ENCODE assay signal across 10 cellular contexts in genomic region chr16:592518-593306, GRCh38. TPM values are rescaled to one million over a fixed set of nuclear protein-coding genes. Genes with fewer than 3 reads are reported as not detected.
DNase-seq lines count a peak whose midpoint lies in the region; ATAC-seq and TF ChIP-seq lines count a peak whose summit lies in the region.
"Had no signal": no experiment of that assay in that cellular context is flagged by ENCODE, and none has a peak within 500 bp of the region (broad histone marks: within the 10 kb centered on the region; RNA-seq: fewer than 3 reads in every experiment).

No MANE protein-coding gene starts in this region.

- H2AK5ac ChIP-seq in neuronal stem cell (ENCODE audit: low read depth, low read length) = no peak overlapping the region

- no peak overlapping the region for H4K91ac ChIP-seq in neuronal stem cell (ENCODE audit: low read depth, low read length, poor library complexity)

- H3K4ac ChIP-seq in neuronal stem cell (ENCODE audit: low read length) = no peak overlapping the region

- H2BK120ac ChIP-seq in neuronal stem cell (ENCODE audit: low read depth, low read length) = no peak overlapping the region

- no peak overlapping the region for H3K9ac ChIP-seq in mammary epithelial cell (ENCODE audit: insufficient read depth, low read length)
- H3K9ac ChIP-seq in neuronal stem cell (ENCODE audit: low read depth, low read length, poor library complexity) = peak overlapping the region; percentile 18

- peak; percentile 27 for DNase-seq in DMS 273 treated with DMSO at 0.1 percent for 48 hours (lab: John Stamatoyannopoulos, UW)
- peak; percentile 82 for DNase-seq in NCI-H2029 (lab: John Stamatoyannopoulos, UW)
- peak; percentile 97 for DNase-seq in mammary epithelial cell
- DNase-seq in neuronal stem cell (ENCODE audit: low spot score) = no peak
- DNase-seq in NCI-H1048 (lab: John Stamatoyannopoulos, UW) = no peak
- DNase-seq: T-cell had no signal

- intact Hi-C loops in mammary epithelial cell (cut with micrococcal nuclease) = loop anchor here (1.0 to 5.0 kb wide), 5 partner anchors 18 to 68 kb away; partner anchors contain the start of gene CAPN15

- H3K27ac ChIP-seq in mammary epithelial cell (ENCODE audit: insufficient read depth, low read depth, low read length) = peak overlapping the region; percentile 46
- H3K27ac ChIP-seq in neuronal stem cell (replicated peaks; ENCODE audit: low read length) = no peak overlapping the region
- H3K27ac ChIP-seq: thoracic aorta had no signal

- H3K4me1 ChIP-seq in mammary epithelial cell (ENCODE audit: insufficient read depth, low read length) (peaks cover 51% of the 10 kb centered on the region), neuronal stem cell (ENCODE audit: control insufficient read depth in 2 of 2, insufficient read depth in 1 of 2, low read depth in 1 of 2, low read length in 2 of 2) (peaks cover 9 to 16% of the 10 kb centered on the region in 2 donors)

- dilution Hi-C loops in mammary epithelial cell (cut with HindIII; ENCODE audit: low sequenced_read_pairs) = loop anchor here (5.0 kb wide), 3 partner anchors 35 to 85 kb away; no protein-coding TSS in a partner anchor

- no peak overlapping the region for H2BK12ac ChIP-seq in neuronal stem cell (ENCODE audit: low read length)

- H3K36me3 ChIP-seq in mammary epithelial cell (ENCODE audit: insufficient read depth, low read length) (no peaks in the 10 kb centered on the region), neuronal stem cell (replicated peaks in 1 of 2; ENCODE audit: control insufficient read depth in 2 of 2, insufficient read depth in 2 of 2, low read length in 2 of 2) (peaks cover 3 to 43% of the 10 kb centered on the region in 2 donors)

- H3K14ac ChIP-seq in neuronal stem cell (ENCODE audit: low read length) = no peak overlapping the region

- CTCF ChIA-PET in mammary epithelial cell (lab: Charles Lee; ENCODE audit: low non-redundant PET) = interaction anchor here (0.8 kb wide), 1 partner anchor 10 kb away, joined by 3 read pairs; no protein-coding TSS in a partner anchor

- no peak overlapping the region for H2BK15ac ChIP-seq in neuronal stem cell (ENCODE audit: low read length)

- no peaks in the 10 kb centered on the region for H3K27me3 ChIP-seq in mammary epithelial cell (ENCODE audit: insufficient read depth, low read length)
- H3K27me3 ChIP-seq in neuronal stem cell (ENCODE audit: control insufficient read depth in 3 of 3, insufficient read depth in 3 of 3, low read depth in 1 of 3, low read length in 3 of 3) = peaks cover 0 to 2% (median 0%) of the 10 kb centered on the region in 3 experiments

- H3K79me1 ChIP-seq in neuronal stem cell (ENCODE audit: low read depth, low read length) = peaks cover 25% of the 10 kb centered on the region

- H4K8ac ChIP-seq in neuronal stem cell (ENCODE audit: low read depth, low read length) = peak overlapping the region; percentile 87

- H2BK5ac ChIP-seq in neuronal stem cell (ENCODE audit: low read length) = no peak overlapping the region

- 3% methylated on average over 23 of the region's 24 CpGs for WGBS in mammary epithelial cell (ENCODE audit: low coverage, missing lambda C conversion rate)
- no CpG with 5 or more reads among the region's 24 CpGs for WGBS in neuronal stem cell (ENCODE audit: extremely low coverage in 2 of 2, insufficient read length in 2 of 2, insufficient replicate concordance in 1 of 2), 2 donors

- H3K9me3 ChIP-seq in mammary epithelial cell (replicated peaks; ENCODE audit: insufficient read depth, low read length) (no peaks in the 10 kb centered on the region), neuronal stem cell (replicated peaks in 1 of 2; ENCODE audit: control insufficient read depth in 2 of 2, insufficient read depth in 1 of 2, low read depth in 1 of 2, low read length in 2 of 2) (no peaks in the 10 kb centered on the region)
- H3K9me3 ChIP-seq: thoracic aorta had no signal

- TF ChIP-seq CTCF in mammary epithelial cell (conservative IDR thresholded peaks at IDR 0.05 in 1 of 2, IDR thresholded peaks at IDR 0.05 in 1 of 2; ENCODE audit: extremely low read depth in 1 of 2, insufficient read depth in 1 of 2, low read depth in 1 of 2, low read length in 2 of 2) = peak; percentile 88 to 90

- H4K20me1 ChIP-seq in mammary epithelial cell (ENCODE audit: insufficient read depth, low read length) = no peaks in the 10 kb centered on the region

- no peak overlapping the region for H2AFZ ChIP-seq in mammary epithelial cell (ENCODE audit: low read depth, low read length)
- H2AFZ ChIP-seq in neuronal stem cell (ENCODE audit: low read length) = no peak overlapping the region

- ATAC-seq in GM19452 (IDR thresholded peaks at IDR 0.05; ENCODE audit: unreplicated experiment) (no peak), HG02642 (IDR thresholded peaks at IDR 0.05; ENCODE audit: poor library complexity, unreplicated experiment) (no peak), HG03460 (IDR thresholded peaks at IDR 0.05; ENCODE audit: unreplicated experiment) (no peak)
- ATAC-seq: T-cell had no signal

- in situ Hi-C loops in mammary epithelial cell (cut with MboI; ENCODE audit: low sequenced_read_pairs in 2 of 2) = no loop called here

- peaks cover 66% of the 10 kb centered on the region for H3K79me2 ChIP-seq in mammary epithelial cell (ENCODE audit: insufficient read depth, low read length)

- no peak overlapping the region for H3K18ac ChIP-seq in neuronal stem cell (ENCODE audit: low read length)

- no peak overlapping the region for H3K23ac ChIP-seq in neuronal stem cell (ENCODE audit: low read depth, low read length, poor library complexity)

- BruUV-seq in mammary epithelial cell (replicated peaks; lab: Mats Ljungman, UMichigan) = no TSS peak

- H3K4me2 ChIP-seq in mammary epithelial cell (ENCODE audit: insufficient read depth, low read depth, low read length) (peak overlapping the region; percentile 71), neuronal stem cell (ENCODE audit: insufficient read depth, low read length, poor library complexity, severe bottlenecking) (no peak overlapping the region)

- H3K4me3 ChIP-seq in mammary epithelial cell (replicated peaks in 1 of 3; ENCODE audit: insufficient read depth in 1 of 3, low read depth in 2 of 3, low read length in 3 of 3) (peak overlapping the region in 1 of 3 experiments; percentile 38), neuronal stem cell (ENCODE audit: low read length in 2 of 2) (no peak overlapping the region)
- H3K4me3 ChIP-seq: thoracic aorta had no signal

RNA-seq across cellular contexts. Expression of gene RAB40C, which starts 2.8 kb away (rescaled TPM):
- 10 to 100 TPM; 11.3 to 19.9 TPM for total RNA-seq in mammary epithelial cell
- polyA plus RNA-seq in mammary epithelial cell = 6.4 TPM
- polyA minus RNA-seq in mammary epithelial cell = 2.7 TPM
- 20.5 TPM for polyA plus RNA-seq in neuronal stem cell (2013, experiment 1 of 2)
- 19.4 TPM for polyA plus RNA-seq in neuronal stem cell (2013, experiment 2 of 2)

RNA-seq across cellular contexts. Expression of gene PIGQ, which starts 22.9 kb away (rescaled TPM):
- 10 to 100 TPM; 24.7 to 45.5 TPM for total RNA-seq in mammary epithelial cell
- polyA plus RNA-seq in mammary epithelial cell = 34.6 TPM
- 44.1 TPM for polyA minus RNA-seq in mammary epithelial cell
- 23.9 TPM for polyA plus RNA-seq in neuronal stem cell (2013, experiment 1 of 2)
- polyA plus RNA-seq in neuronal stem cell (2013, experiment 2 of 2) = 22.8 TPM

RNA-seq across cellular contexts. Expression of gene NHLRC4, which starts 25.9 kb away (rescaled TPM):
- total RNA-seq in mammary epithelial cell = under 1 TPM in 1 of 2 donors, not detected in 1; 0.17 TPM
- 0.06 TPM for polyA plus RNA-seq in mammary epithelial cell
- polyA minus RNA-seq in mammary epithelial cell = not detected
- 0.04 TPM for polyA plus RNA-seq in neuronal stem cell (2013, experiment 1 of 2)
- polyA plus RNA-seq in neuronal stem cell (2013, experiment 2 of 2) = 0.04 TPM

RNA-seq across cellular contexts. Expression of gene PRR35, which starts 32.5 kb away (rescaled TPM):
- not detected for total RNA-seq in mammary epithelial cell
- polyA plus RNA-seq in mammary epithelial cell = not detected
- not detected for polyA minus RNA-seq in mammary epithelial cell
- 0.17 TPM for polyA plus RNA-seq in neuronal stem cell (2013, experiment 1 of 2)
- 0.21 TPM for polyA plus RNA-seq in neuronal stem cell (2013, experiment 2 of 2)
- total RNA-seq: T-cell had no signal

RNA-seq across cellular contexts. Expression of gene WFIKKN1, which starts 38.1 kb away (rescaled TPM):
- under 1 TPM; 0.17 to 0.28 TPM for total RNA-seq in mammary epithelial cell
- not detected for polyA plus RNA-seq in mammary epithelial cell
- polyA minus RNA-seq in mammary epithelial cell = not detected
- 13.8 TPM for polyA plus RNA-seq in neuronal stem cell (2013, experiment 1 of 2)
- polyA plus RNA-seq in neuronal stem cell (2013, experiment 2 of 2) = 12.6 TPM

Comparison
In these comparisons a context has a peak if more than half of its experiments do, and no peak if none do; other contexts are left out.
1. DNase-seq: peak in DMS 273 treated with DMSO at 0.1 percent for 48 hours (single experiment), NCI-H2029 (single experiment) and mammary epithelial cell (single experiment); none in neuronal stem cell (single experiment) and NCI-H1048 (single experiment).